In genomic region chr1:235043234-235043633, GRCh38 we compare ENCODE assay signal across 24 cellular contexts.
"Had no signal": no experiment of that assay in that cellular context is flagged by ENCODE, and none has a peak within 500 bp of the region (broad histone marks: within the 10 kb centered on the region; RNA-seq: fewer than 3 reads in every experiment).

No MANE protein-coding gene starts in this region.

- DNase-seq: activated CD4-positive, alpha-beta T cell treated with anti-CD3 and anti-CD28 coated beads for 4 hours; activated CD4-positive, alpha-beta T cell treated with anti-CD3 and anti-CD28 coated beads, Interleukin-2, amount 50 U/mL, for 4 hours; activated gamma-delta T cell treated with Interleukin-2 at 50 U/mL for 16 hours; activated naive CD4-positive, alpha-beta T cell treated with anti-CD3 and anti-CD28 coated beads, Interleukin-2, amount 50 U/mL, for 16 hours; activated T-cell treated with anti-CD3 and anti-CD28 coated beads for 4 hours; colonic mucosa; dorsolateral prefrontal cortex; effector memory CD4-positive, alpha-beta T cell; erythroblast; gastrocnemius medialis; left colon; mammary epithelial cell; right cardiac atrium; stimulated activated CD4-positive, alpha-beta T cell treated with anti-CD3 and anti-CD28 coated beads, Interleukin-15, amount 100 ng/mL, for 24 hours; stimulated activated CD4-positive, alpha-beta T cell treated with anti-CD3 and anti-CD28 coated beads, Interleukin-2, amount 100 ng/mL, for 24 hours; stimulated activated naive CD4-positive, alpha-beta T cell treated with Interleukin-2 at 50 U/mL for 16 hours; T-helper 9 cell had no signal

- H3K4me3 Mint-ChIP-seq: T-cell had no signal

- FAIRE-seq: bronchial epithelial cell, kidney, TTC549 had no signal

- H3K4me1 ChIP-seq: colonic mucosa had no signal

- H3K27me3 Mint-ChIP-seq: T-cell had no signal

- H2AFZ ChIP-seq: hepatocyte had no signal

- H3K27ac ChIP-seq: colonic mucosa, dorsolateral prefrontal cortex, gastrocnemius medialis, hepatocyte, tibial nerve, VCaP had no signal

- H3K27ac Mint-ChIP-seq: T-cell had no signal

- ATAC-seq: gastrocnemius medialis, left colon, right cardiac atrium had no signal

- H3K79me2 ChIP-seq: hepatocyte had no signal

- H3K4me2 ChIP-seq: hepatocyte had no signal

- H3K27me3 ChIP-seq: colonic mucosa, dorsolateral prefrontal cortex, gastrocnemius medialis, hepatocyte, tibial nerve had no signal

- H3K36me3 ChIP-seq: colonic mucosa, gastrocnemius medialis, tibial nerve had no signal

- H3K9me3 ChIP-seq: colonic mucosa, gastrocnemius medialis had no signal

- H3K4me3 ChIP-seq: colonic mucosa, dorsolateral prefrontal cortex, gastrocnemius medialis, hepatocyte, tibial nerve had no signal
